ENCODE assay signal across 27 cellular contexts in the genomic region with DNA sequence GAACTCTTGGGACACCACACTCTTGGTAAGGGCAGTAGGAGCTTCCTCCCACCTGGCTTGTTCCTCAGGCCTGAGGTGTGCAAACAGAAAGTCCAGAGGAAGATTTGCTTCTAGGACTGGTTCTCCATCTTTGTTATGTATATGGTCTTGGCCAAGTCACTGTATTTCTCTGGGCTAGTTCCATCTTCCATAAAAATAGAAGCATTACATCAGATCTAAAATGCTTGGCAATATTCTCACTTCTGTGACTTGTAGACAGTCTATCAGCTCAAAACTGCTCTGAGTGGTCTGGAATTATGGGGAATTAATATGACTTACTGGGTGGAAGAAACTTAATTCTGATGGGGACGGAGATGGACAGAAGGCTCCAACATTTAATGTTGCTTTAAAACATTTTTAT. TPM values are rescaled to one million over a fixed set of nuclear protein-coding genes. Genes with fewer than 3 reads are reported as not detected.
"Had no signal": no experiment of that assay in that cellular context is flagged by ENCODE, and none has a peak within 500 bp of the region (broad histone marks: within the 10 kb centered on the region; RNA-seq: fewer than 3 reads in every experiment).

No MANE protein-coding gene starts in this region.

- H3K4me3 ChIP-seq: lung, neural progenitor cell, right atrium auricular region, right lobe of liver, skin epidermis, stomach, testis, thyroid gland, transverse colon, upper lobe of left lung, vagina had no signal

- ATAC-seq: left lobe of liver; naive thymus-derived CD8-positive, alpha-beta T cell; right lobe of liver; stimulated activated naive B cell treated with anti-CD40 and anti-IgM and Interleukin-4, amounts not matched to agents 10 μg/mL and 1 μg/mL and 100 μg/mL, for 72 hours; stimulated activated naive CD8-positive, alpha-beta T cell treated with anti-CD3 and anti-CD28 coated beads, Interleukin-15, Interleukin-2, amounts not matched to agents 100 U/mL and 50 U/mL, for 24 hours had no signal

- H3K9me3 ChIP-seq: neutrophil, right atrium auricular region, right lobe of liver, stomach, testis, thyroid gland, transverse colon, upper lobe of left lung, vagina had no signal

- DNase-seq: hippocampal formation; kidney glomerular epithelial cell; left cardiac atrium; mesendoderm; naive thymus-derived CD8-positive, alpha-beta T cell; occipital lobe; right lobe of liver; stimulated activated CD4-positive, alpha-beta T cell treated with anti-CD3 and anti-CD28 coated beads, Interleukin-12 subunit alpha, Interleukin-12 subunit beta, amount 100 ng/mL, for 4 hours; stimulated activated CD4-positive, alpha-beta T cell treated with anti-CD3 and anti-CD28 coated beads, Interleukin-15, amount 100 ng/mL, for 24 hours; stimulated activated CD4-positive, alpha-beta T cell treated with anti-CD3 and anti-CD28 coated beads, Interleukin-2, amount 100 ng/mL, for 24 hours; stimulated activated CD4-positive, alpha-beta T cell treated with anti-CD3 and anti-CD28 coated beads, Interleukin-4, amount 100 ng/mL, for 1 hour; stimulated activated naive B cell treated with anti-CD40 and anti-IgM and Interleukin-4, amounts not matched to agents 10 μg/mL and 1 μg/mL and 100 μg/mL, for 72 hours; stimulated activated naive CD8-positive, alpha-beta T cell treated with anti-CD3 and anti-CD28 coated beads, Interleukin-15, Interleukin-2, amounts not matched to agents 100 U/mL and 50 U/mL, for 24 hours; stomach; testis; thyroid gland; transverse colon had no signal

- H3K27ac ChIP-seq: neural progenitor cell, neutrophil, parathyroid adenoma, right lobe of liver, skin epidermis, stomach, testis, thyroid gland, transverse colon, upper lobe of left lung, vagina had no signal

- H3K4me1 ChIP-seq: neural progenitor cell, parathyroid adenoma, right lobe of liver, stomach, testis, thyroid gland, transverse colon, upper lobe of left lung, vagina had no signal

- H3K36me3 ChIP-seq: neural progenitor cell, neutrophil, right atrium auricular region, right lobe of liver, stomach, thyroid gland, transverse colon, upper lobe of left lung, vagina had no signal

- H3K27me3 ChIP-seq: neural progenitor cell, neutrophil, right atrium auricular region, right lobe of liver, stomach, testis, thyroid gland, transverse colon, upper lobe of left lung, vagina had no signal

RNA-seq across cellular contexts. Expression of gene TMEM108, which starts 55.2 kb away (rescaled TPM):
- total RNA-seq: left lobe of liver; naive thymus-derived CD8-positive, alpha-beta T cell had no signal
- polyA plus RNA-seq: keratinocyte; naive thymus-derived CD8-positive, alpha-beta T cell had no signal
